In the genomic region with DNA sequence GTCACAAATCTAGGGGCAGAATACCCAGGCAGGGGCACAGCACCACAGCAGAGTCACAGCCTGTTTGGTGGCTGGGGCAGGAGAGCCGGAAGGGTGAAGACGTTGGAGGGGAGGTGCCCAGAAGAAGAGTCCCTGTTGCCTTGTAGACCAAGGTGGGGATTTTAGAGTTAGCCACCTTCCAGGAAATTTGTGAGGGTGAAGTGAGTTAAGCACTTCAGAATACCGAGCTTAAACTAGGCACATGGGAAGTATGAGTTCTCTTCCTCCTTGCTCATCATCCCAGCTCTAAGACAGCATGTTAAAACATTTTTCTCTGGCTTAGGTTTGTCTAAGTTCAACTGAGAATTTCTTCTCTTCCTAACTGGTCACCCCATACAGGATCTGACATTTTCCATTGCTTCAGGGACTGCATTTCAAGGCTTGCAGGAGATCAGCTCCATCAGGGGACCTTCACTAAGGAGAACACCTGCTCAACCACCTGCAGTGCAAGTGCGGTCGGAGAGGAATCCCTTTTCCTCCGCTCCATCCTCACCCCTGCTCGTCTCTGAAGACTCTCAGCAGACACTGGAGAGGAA, we compare ENCODE assay signal across 2 cellular contexts.
TF ChIP-seq lines count a peak whose summit lies in the region.

No MANE protein-coding gene starts in this region.

TF ChIP-seq in HCT116, 20 proteins besides CTCF, POLR2A, EP300 and RAD21:
- TF ChIP-seq ELF1 (IDR thresholded peaks at IDR 0.05; ENCODE audit: borderline replicate concordance, low read depth) (no peak), ZNF274 (IDR thresholded peaks at IDR 0.05; ENCODE audit: low read depth, low read length) (peak; percentile 68)

TF ChIP-seq in K562, 482 proteins besides CTCF, POLR2A, EP300 and RAD21:
- peak; percentile 89 for TF ChIP-seq ZNF274 (IDR thresholded peaks at IDR 0.05; ENCODE audit: borderline replicate concordance, low read depth, low read length)
- TF ChIP-seq TCF7 (IDR thresholded peaks at IDR 0.05; ENCODE audit: borderline replicate concordance) = no peak
- TF ChIP-seq RFX1 (IDR thresholded peaks at IDR 0.05) = no peak
